In genomic region chr3:54954516-54954915, GRCh38 we compare ENCODE assay signal across 25 cellular contexts. TPM values are rescaled to one million over a fixed set of nuclear protein-coding genes. Genes with fewer than 3 reads are reported as not detected.
DNase-seq lines count a peak whose midpoint lies in the region; ATAC-seq and TF ChIP-seq lines count a peak whose summit lies in the region.
"Had no signal": no experiment of that assay in that cellular context is flagged by ENCODE, and none has a peak within 500 bp of the region (broad histone marks: within the 10 kb centered on the region; RNA-seq: fewer than 3 reads in every experiment).

No MANE protein-coding gene starts in this region.

- H3K4me1 Mint-ChIP-seq in mesothelial cell of epicardium: peaks cover 68% of the 10 kb centered on the region
- H3K4me1 Mint-ChIP-seq: activated CD4-positive, alpha-beta T cell treated with anti-CD3 and anti-CD28 coated beads for 36 hours; stimulated activated naive CD8-positive, alpha-beta T cell treated with anti-CD3 and anti-CD28 coated beads, Interleukin-15, amount 100 ng/mL, for 72 hours had no signal

- TF ChIP-seq EP300 in transverse colon (IDR thresholded peaks at IDR 0.05; ENCODE audit: low read depth): no peak

- peak; percentile 60 for DNase-seq in AG10803 (ENCODE audit: low read depth)
- peak; percentile 25 for DNase-seq in dedifferentiated amniotic fluid mesenchymal stem cell (ENCODE audit: extremely low spot score)
- no peak for DNase-seq in mesothelial cell of epicardium (ENCODE audit: low spot score in 2 of 2, unreplicated experiment in 2 of 2)
- DNase-seq in NCI-H2107 treated with DMSO at 0.1 percent for 48 hours (lab: John Stamatoyannopoulos, UW; ENCODE audit: unreplicated experiment): no peak
- DNase-seq in transverse colon: no peak
- no peak for DNase-seq in NCI-H446 (lab: John Stamatoyannopoulos, UW)
- DNase-seq: activated CD4-positive, alpha-beta T cell treated with anti-CD3 and anti-CD28 coated beads for 36 hours; activated T-cell treated with anti-CD3 and anti-CD28 coated beads, Interleukin-2, amount 50 U/mL, for 72 hours; effector memory CD4-positive, alpha-beta T cell; GDM1; H7; left ventricle myocardium inferior; NCI-H2107; NCI-H524; stimulated activated CD4-positive, alpha-beta T cell treated with anti-CD3 and anti-CD28 coated beads, Interleukin-4, amount 100 ng/mL, for 4 hours; stimulated activated naive CD8-positive, alpha-beta T cell treated with anti-CD3 and anti-CD28 coated beads, Interleukin-15, amount 100 ng/mL, for 72 hours; upper lobe of left lung had no signal

- H3K36me3 Mint-ChIP-seq in mesothelial cell of epicardium: no peaks in the 10 kb centered on the region
- H3K36me3 Mint-ChIP-seq: activated naive CD4-positive, alpha-beta T cell treated with anti-CD3 and anti-CD28 coated beads, Interleukin-2, amount 50 U/mL, for 72 hours had no signal

- H3K27me3 Mint-ChIP-seq in mesothelial cell of epicardium (ENCODE audit: low read depth): no peaks in the 10 kb centered on the region
- H3K27me3 Mint-ChIP-seq: stimulated activated naive CD8-positive, alpha-beta T cell treated with anti-CD3 and anti-CD28 coated beads, Interleukin-15, amount 100 ng/mL, for 72 hours had no signal

- H3K4me1 ChIP-seq in HUES6 (ENCODE audit: control insufficient read depth, insufficient read depth, low read length) (peaks cover 40% of the 10 kb centered on the region), transverse colon (no peaks in the 10 kb centered on the region)
- H3K4me1 ChIP-seq: BLaER1 treated with 17β-estradiol and CSF1 and Interleukin-3, amounts not matched to agents 10 nM and 100 nM; upper lobe of left lung had no signal

- 86 to 88% methylated on average over 1 to 5 of the region's 5 CpGs for WGBS in transverse colon (ENCODE audit: low coverage in 1 of 2), 2 donors

- in situ Hi-C loops in transverse colon (cut with MboI; ENCODE audit: low pct_ligation_motif_present in 1 of 4, low pct_unique_long_range_greater_than_20kb in 1 of 4, low sequenced_read_pairs in 3 of 4): no loop called here

- intact Hi-C loops in transverse colon (cut with DNase I; ENCODE audit: low total_unique reads): no loop called here

- H3K27ac ChIP-seq in HUES6 (ENCODE audit: low read depth, low read length) (peak overlapping the region; percentile 76; the same call in 1 of the 2 replicates), transverse colon (no peak overlapping the region)
- H3K27ac ChIP-seq: BLaER1 treated with 17β-estradiol and CSF1 and Interleukin-3, amounts not matched to agents 10 nM and 100 nM; left ventricle myocardium inferior; neutrophil; upper lobe of left lung had no signal

- no peaks in the 10 kb centered on the region for H3K9me3 Mint-ChIP-seq in mesothelial cell of epicardium
- H3K9me3 Mint-ChIP-seq: activated T-cell treated with anti-CD3 and anti-CD28 coated beads, Interleukin-2, amount 50 U/mL, for 72 hours; stimulated activated naive CD8-positive, alpha-beta T cell treated with anti-CD3 and anti-CD28 coated beads, Interleukin-15, amount 100 ng/mL, for 72 hours had no signal

- no peak for TF ChIP-seq POLR2A in transverse colon (IDR thresholded peaks at IDR 0.05)

- ATAC-seq in GM18502 (IDR thresholded peaks at IDR 0.05; ENCODE audit: poor library complexity, unreplicated experiment): no peak
- ATAC-seq: activated CD4-positive, alpha-beta T cell treated with anti-CD3 and anti-CD28 coated beads for 36 hours; activated naive CD4-positive, alpha-beta T cell treated with anti-CD3 and anti-CD28 coated beads, Interleukin-2, amount 50 U/mL, for 72 hours; activated T-cell treated with anti-CD3 and anti-CD28 coated beads, Interleukin-2, amount 50 U/mL, for 72 hours; stimulated activated naive CD8-positive, alpha-beta T cell treated with anti-CD3 and anti-CD28 coated beads, Interleukin-15, amount 100 ng/mL, for 72 hours had no signal

- H3K27me3 ChIP-seq in HUES6 (ENCODE audit: control insufficient read depth, insufficient read depth, low read length) (no peaks in the 10 kb centered on the region), transverse colon (no peaks in the 10 kb centered on the region)
- H3K27me3 ChIP-seq: BLaER1 treated with 17β-estradiol and CSF1 and Interleukin-3, amounts not matched to agents 10 nM and 100 nM; esophagus muscularis mucosa; neutrophil; upper lobe of left lung had no signal

- H3K9me3 ChIP-seq in HUES6 (ENCODE audit: control insufficient read depth, insufficient read depth, low read depth, low read length) (no peaks in the 10 kb centered on the region), transverse colon (no peaks in the 10 kb centered on the region)
- H3K9me3 ChIP-seq: BLaER1 treated with 17β-estradiol and CSF1 and Interleukin-3, amounts not matched to agents 10 nM and 100 nM; esophagus muscularis mucosa; left ventricle myocardium inferior; neutrophil; upper lobe of left lung had no signal

- no peak overlapping the region for H3K4me3 Mint-ChIP-seq in mesothelial cell of epicardium
- H3K4me3 Mint-ChIP-seq: activated CD4-positive, alpha-beta T cell treated with anti-CD3 and anti-CD28 coated beads for 36 hours; activated T-cell treated with anti-CD3 and anti-CD28 coated beads, Interleukin-2, amount 50 U/mL, for 72 hours; stimulated activated naive CD8-positive, alpha-beta T cell treated with anti-CD3 and anti-CD28 coated beads, Interleukin-15, amount 100 ng/mL, for 72 hours had no signal

- H3K27ac Mint-ChIP-seq in mesothelial cell of epicardium: peak overlapping the region; percentile 65
- H3K27ac Mint-ChIP-seq: activated CD4-positive, alpha-beta T cell treated with anti-CD3 and anti-CD28 coated beads for 36 hours; activated naive CD4-positive, alpha-beta T cell treated with anti-CD3 and anti-CD28 coated beads, Interleukin-2, amount 50 U/mL, for 72 hours; activated T-cell treated with anti-CD3 and anti-CD28 coated beads, Interleukin-2, amount 50 U/mL, for 72 hours; stimulated activated naive CD8-positive, alpha-beta T cell treated with anti-CD3 and anti-CD28 coated beads, Interleukin-15, amount 100 ng/mL, for 72 hours had no signal

- no peak for TF ChIP-seq CTCF in AG10803 (conservative IDR thresholded peaks at IDR 0.05; ENCODE audit: low read length)
- TF ChIP-seq CTCF in mesothelial cell of epicardium (IDR thresholded peaks at IDR 0.05; ENCODE audit: unreplicated experiment): no peak
- TF ChIP-seq CTCF in transverse colon (IDR thresholded peaks at IDR 0.05): no peak

- no peaks in the 10 kb centered on the region for H3K36me3 ChIP-seq in HUES6 (ENCODE audit: control insufficient read depth, insufficient read depth, low read length)
- H3K36me3 ChIP-seq in transverse colon: no peaks in the 10 kb centered on the region
- H3K36me3 ChIP-seq: BLaER1 treated with 17β-estradiol and CSF1 and Interleukin-3, amounts not matched to agents 10 nM and 100 nM; esophagus muscularis mucosa; left ventricle myocardium inferior; neutrophil; upper lobe of left lung had no signal

- H3K9ac ChIP-seq in HUES6 (ENCODE audit: low read length): peak overlapping the region; percentile 80
- H3K9ac ChIP-seq: BLaER1 treated with 17β-estradiol and CSF1 and Interleukin-3, amounts not matched to agents 10 nM and 100 nM had no signal

- H3K4me3 ChIP-seq in AG10803 (ENCODE audit: low read length): no peak overlapping the region
- peak overlapping the region; percentile 5; the same call in 1 of the 2 replicates for H3K4me3 ChIP-seq in HUES6 (ENCODE audit: low read depth, low read length)
- H3K4me3 ChIP-seq in transverse colon: no peak overlapping the region
- H3K4me3 ChIP-seq: BLaER1 treated with 17β-estradiol and CSF1 and Interleukin-3, amounts not matched to agents 10 nM and 100 nM; esophagus muscularis mucosa; left ventricle myocardium inferior; upper lobe of left lung had no signal

RNA-seq across cellular contexts. Expression of gene LRTM1, which starts 26.7 kb away (rescaled TPM):
- total RNA-seq in mesothelial cell of epicardium (not detected in 3 replicates), transverse colon (not detected)
- total RNA-seq: activated CD4-positive, alpha-beta T cell treated with anti-CD3 and anti-CD28 coated beads for 36 hours; activated naive CD4-positive, alpha-beta T cell treated with anti-CD3 and anti-CD28 coated beads, Interleukin-2, amount 50 U/mL, for 72 hours; activated T-cell treated with anti-CD3 and anti-CD28 coated beads, Interleukin-2, amount 50 U/mL, for 72 hours; esophagus muscularis mucosa; glomerular endothelial cell; H7; left ventricle myocardium inferior; renal cortical epithelial cell; upper lobe of left lung had no signal

Comparison
In these comparisons a context has a peak if more than half of its experiments do, and no peak if none do; other contexts are left out.
1. DNase-seq: peak in AG10803 (single experiment) and dedifferentiated amniotic fluid mesenchymal stem cell (single experiment); none in mesothelial cell of epicardium (0 of 2), NCI-H2107 treated with DMSO at 0.1 percent for 48 hours (single experiment), transverse colon (single experiment) and NCI-H446 (0 of 2).